Comparison of ENCODE assay signal across 17 cellular contexts in the genomic region with DNA sequence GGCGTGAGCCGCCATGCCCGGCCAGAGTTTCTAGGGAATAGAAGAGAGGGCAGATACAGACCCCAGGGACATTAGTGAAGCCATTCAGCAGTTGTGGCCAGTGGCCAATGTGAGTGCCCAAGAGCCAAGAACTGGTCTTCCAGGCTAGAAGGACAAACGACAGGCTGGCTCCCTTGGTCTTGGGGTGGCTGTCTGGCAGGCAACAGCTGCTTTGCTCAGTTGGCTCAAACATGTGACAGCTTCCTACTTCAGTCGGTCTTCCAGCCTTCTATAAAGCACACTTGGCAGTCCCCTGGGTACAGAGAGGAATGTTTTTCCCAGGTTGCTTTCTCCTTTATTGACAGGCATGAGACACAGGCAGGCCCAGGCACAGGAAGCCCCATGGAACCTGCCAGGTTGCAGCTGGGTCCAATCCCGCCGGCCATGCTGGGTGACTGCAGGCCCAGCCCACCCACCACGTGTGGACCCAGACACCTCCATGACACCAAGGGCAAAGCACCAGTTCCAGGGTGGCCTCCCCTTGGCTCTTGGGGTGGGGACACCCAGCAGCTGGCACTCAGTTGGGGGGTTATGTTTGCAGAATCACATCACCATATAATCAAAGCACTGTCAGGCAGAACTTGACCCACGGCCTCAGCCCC. TPM values are rescaled to one million over a fixed set of nuclear protein-coding genes. Genes with fewer than 3 reads are reported as not detected.
DNase-seq lines count a peak whose midpoint lies in the region; ATAC-seq and TF ChIP-seq lines count a peak whose summit lies in the region.
"Had no signal": no experiment of that assay in that cellular context is flagged by ENCODE, and none has a peak within 500 bp of the region (broad histone marks: within the 10 kb centered on the region; RNA-seq: fewer than 3 reads in every experiment).

No MANE protein-coding gene starts in this region.

- peak; percentile 54 for TF ChIP-seq CTCF in WERI-Rb-1 (IDR thresholded peaks at IDR 0.05; ENCODE audit: low read depth, low read length)

- H3K23ac ChIP-seq in neuronal stem cell (ENCODE audit: low read depth, low read length, poor library complexity) = peak overlapping the region; percentile 61

- H2BK5ac ChIP-seq in neuronal stem cell (ENCODE audit: low read length) = peak overlapping the region; percentile 17

- H3K36me3 ChIP-seq in WERI-Rb-1 (peaks cover 6% of the 10 kb centered on the region), neuronal stem cell (replicated peaks in 1 of 2; ENCODE audit: control insufficient read depth in 2 of 2, insufficient read depth in 2 of 2, low read length in 2 of 2) (no peaks in the 10 kb centered on the region)
- H3K36me3 ChIP-seq: ovary had no signal

- H3K4ac ChIP-seq in neuronal stem cell (ENCODE audit: low read length) = no peak overlapping the region

- no peak overlapping the region for H3K18ac ChIP-seq in neuronal stem cell (ENCODE audit: low read length)

- DNase-seq in ELR (ENCODE audit: low read depth) (peak; percentile 11), NCI-H2107 treated with DMSO at 0.1 percent for 48 hours (lab: John Stamatoyannopoulos, UW; ENCODE audit: unreplicated experiment) (peak; percentile 83), WERI-Rb-1 (peak; percentile 51), neuronal stem cell (ENCODE audit: low spot score) (no peak), ecto neural progenitor cell (ENCODE audit: low spot score) (no peak)
- DNase-seq: activated CD4-positive, alpha-beta T cell treated with anti-CD3 and anti-CD28 coated beads for 1 hour; CD8-positive, alpha-beta T cell; EL; HFFc6; kidney glomerular epithelial cell; naive thymus-derived CD8-positive, alpha-beta T cell; NCI-H1105 treated with DMSO at 0.1 percent for 48 hours; ovary; RPMI8226 had no signal

- H3K9me3 ChIP-seq in WERI-Rb-1 (ENCODE audit: severe bottlenecking) (no peaks in the 10 kb centered on the region), neuronal stem cell (replicated peaks in 1 of 2; ENCODE audit: control insufficient read depth in 2 of 2, insufficient read depth in 1 of 2, low read depth in 1 of 2, low read length in 2 of 2) (no peaks in the 10 kb centered on the region)
- H3K9me3 ChIP-seq: ovary had no signal

- H2BK120ac ChIP-seq in neuronal stem cell (ENCODE audit: low read depth, low read length) = no peak overlapping the region

- H3K4me1 ChIP-seq in neuronal stem cell (ENCODE audit: control insufficient read depth in 2 of 2, insufficient read depth in 1 of 2, low read depth in 1 of 2, low read length in 2 of 2) = no peaks in the 10 kb centered on the region

- H3K14ac ChIP-seq in neuronal stem cell (ENCODE audit: low read length) = peak overlapping the region; percentile 2

- H3K9ac ChIP-seq in neuronal stem cell (ENCODE audit: low read depth, low read length, poor library complexity) = no peak overlapping the region

- no CpG with 5 or more reads among the region's 9 CpGs for WGBS in neuronal stem cell (ENCODE audit: extremely low coverage in 2 of 2, insufficient read length in 2 of 2, insufficient replicate concordance in 1 of 2), 2 donors

- H4K8ac ChIP-seq in neuronal stem cell (ENCODE audit: low read depth, low read length) = no peak overlapping the region

- H3K79me1 ChIP-seq in neuronal stem cell (ENCODE audit: low read depth, low read length) = no peaks in the 10 kb centered on the region

- no peak overlapping the region for H3K4me3 ChIP-seq in WERI-Rb-1 (ENCODE audit: low read depth, low read length)
- H3K4me3 ChIP-seq in neuronal stem cell (ENCODE audit: low read length in 2 of 2) = no peak overlapping the region
- H3K4me3 ChIP-seq: ovary had no signal

- ATAC-seq in HG02623 (IDR thresholded peaks at IDR 0.05; ENCODE audit: unreplicated experiment) = no peak
- no peak for ATAC-seq in GM18498 (IDR thresholded peaks at IDR 0.05; ENCODE audit: unreplicated experiment)
- ATAC-seq in GM18867 (IDR thresholded peaks at IDR 0.05; ENCODE audit: unreplicated experiment) = no peak
- ATAC-seq: CD8-positive, alpha-beta T cell; naive thymus-derived CD8-positive, alpha-beta T cell had no signal

- H2BK15ac ChIP-seq in neuronal stem cell (ENCODE audit: low read length) = no peak overlapping the region

- no peak overlapping the region for H2BK12ac ChIP-seq in neuronal stem cell (ENCODE audit: low read length)

- H2AFZ ChIP-seq in neuronal stem cell (ENCODE audit: low read length) = no peak overlapping the region

- H4K91ac ChIP-seq in neuronal stem cell (ENCODE audit: low read depth, low read length, poor library complexity) = no peak overlapping the region

- H2AK5ac ChIP-seq in neuronal stem cell (ENCODE audit: low read depth, low read length) = peak overlapping the region; percentile 27

- H3K27me3 ChIP-seq in WERI-Rb-1 (ENCODE audit: insufficient read depth, low read depth, severe bottlenecking) = no peaks in the 10 kb centered on the region
- no peaks in the 10 kb centered on the region for H3K27me3 ChIP-seq in neuronal stem cell (ENCODE audit: control insufficient read depth in 3 of 3, insufficient read depth in 3 of 3, low read depth in 1 of 3, low read length in 3 of 3)
- H3K27me3 ChIP-seq: ovary had no signal

- no peak overlapping the region for H3K4me2 ChIP-seq in neuronal stem cell (ENCODE audit: insufficient read depth, low read length, poor library complexity, severe bottlenecking)

- H3K27ac ChIP-seq in WERI-Rb-1 = no peak overlapping the region
- no peak overlapping the region for H3K27ac ChIP-seq in neuronal stem cell (replicated peaks; ENCODE audit: low read length)
- H3K27ac ChIP-seq: ovary had no signal

RNA-seq across cellular contexts. Expression of gene CHGA, which starts 15.4 kb away (rescaled TPM):
- polyA plus RNA-seq in neuronal stem cell (2013, experiment 1 of 2) = 0.14 TPM
- polyA plus RNA-seq in neuronal stem cell (2013, experiment 2 of 2) = 0.14 TPM

Comparison
In these comparisons a context has a peak if more than half of its experiments do, and no peak if none do; other contexts are left out.
1. DNase-seq: peak in ELR (single experiment), NCI-H2107 treated with DMSO at 0.1 percent for 48 hours (single experiment) and WERI-Rb-1 (single experiment); none in neuronal stem cell (single experiment) and ecto neural progenitor cell (single experiment).